1 cellular context compared by ENCODE assay signal in the genomic region with DNA sequence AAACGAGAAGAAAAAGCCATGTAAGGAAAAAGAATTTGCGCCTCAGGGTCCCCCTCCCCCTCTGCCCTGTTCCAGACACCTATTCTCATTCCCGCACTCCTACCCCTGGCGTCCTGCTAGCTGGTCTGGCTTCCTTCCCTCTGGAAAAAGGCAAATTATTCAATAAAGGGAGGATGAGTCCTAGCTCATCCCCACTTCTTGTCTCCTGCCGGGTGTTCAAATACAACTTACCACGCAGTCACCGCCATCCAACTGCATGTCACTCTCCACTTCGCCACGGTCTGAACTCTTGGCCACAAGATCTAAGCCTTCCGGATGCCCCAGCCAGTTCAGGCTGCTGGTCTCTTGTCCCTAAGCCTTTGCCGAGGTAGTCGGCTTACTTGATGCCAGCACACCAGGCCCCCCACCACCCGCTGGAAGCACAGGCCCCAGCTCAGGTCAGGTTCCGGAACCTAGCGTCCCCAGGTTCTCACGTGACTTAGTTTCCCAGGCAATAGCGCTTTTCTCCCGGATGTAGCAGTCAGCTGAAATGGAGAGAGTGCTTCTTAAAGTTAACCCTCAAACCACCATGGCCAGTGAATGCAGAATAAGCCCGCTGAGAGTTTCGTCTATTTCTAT.
A peak's percentile ranks its signal among the peaks of the same experiment; 100 is the strongest.
TF ChIP-seq lines count a peak whose summit lies in the region.

No MANE protein-coding gene starts in this region.

TF ChIP-seq in HEK293, 187 proteins besides CTCF, POLR2A, EP300 and RAD21 (continued from another document and continues in another):
- TF ChIP-seq, protein P1, sequence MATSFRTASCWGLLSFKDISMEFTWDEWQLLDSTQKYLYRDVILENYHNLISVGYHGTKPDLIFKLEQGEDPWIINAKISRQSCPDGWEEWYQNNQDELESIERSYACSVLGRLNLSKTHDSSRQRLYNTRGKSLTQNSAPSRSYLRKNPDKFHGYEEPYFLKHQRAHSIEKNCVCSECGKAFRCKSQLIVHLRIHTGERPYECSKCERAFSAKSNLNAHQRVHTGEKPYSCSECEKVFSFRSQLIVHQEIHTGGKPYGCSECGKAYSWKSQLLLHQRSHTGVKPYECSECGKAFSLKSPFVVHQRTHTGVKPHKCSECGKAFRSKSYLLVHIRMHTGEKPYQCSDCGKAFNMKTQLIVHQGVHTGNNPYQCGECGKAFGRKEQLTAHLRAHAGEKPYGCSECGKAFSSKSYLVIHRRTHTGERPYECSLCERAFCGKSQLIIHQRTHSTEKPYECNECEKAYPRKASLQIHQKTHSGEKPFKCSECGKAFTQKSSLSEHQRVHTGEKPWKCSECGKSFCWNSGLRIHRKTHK (tag by site-specific recombination; IDR thresholded peaks at IDR 0.05): no peak
- peak; percentile 57 for TF ChIP-seq ZNF660 (tag by site-specific recombination; IDR thresholded peaks at IDR 0.05)
- TF ChIP-seq ZNF423 (tag by site-specific recombination; IDR thresholded peaks at IDR 0.05): no peak
- no peak for TF ChIP-seq ZNF623 (tag by site-specific recombination; IDR thresholded peaks at IDR 0.05)
- no peak for TF ChIP-seq ZNF521 (tag by site-specific recombination; IDR thresholded peaks at IDR 0.05)
- TF ChIP-seq OVOL3 (tag by site-specific recombination; IDR thresholded peaks at IDR 0.05): no peak
- no peak for TF ChIP-seq ZNF391 (tag by site-specific recombination; IDR thresholded peaks at IDR 0.05; ENCODE audit: borderline replicate concordance, low read depth)
- peak; percentile 73 for TF ChIP-seq ZBTB20 (tag by site-specific recombination; IDR thresholded peaks at IDR 0.05)
- TF ChIP-seq SP2 (tag by site-specific recombination; IDR thresholded peaks at IDR 0.05): peak; percentile 26
- no peak for TF ChIP-seq ZNF571 (tag by site-specific recombination; IDR thresholded peaks at IDR 0.05)
- peak; percentile 64; the same call in 1 of the 2 replicates for TF ChIP-seq ZNF692 (tag by site-specific recombination; IDR thresholded peaks at IDR 0.05)
- TF ChIP-seq GLIS2 (tag by site-specific recombination; IDR thresholded peaks at IDR 0.05): no peak; the same call in 1 of the 2 replicates
- no peak for TF ChIP-seq ZNF514 (tag by site-specific recombination; IDR thresholded peaks at IDR 0.05)
- no peak for TF ChIP-seq ZNF610 (tag by site-specific recombination; IDR thresholded peaks at IDR 0.05; ENCODE audit: borderline replicate concordance)
- TF ChIP-seq ZNF488 (tag by site-specific recombination; IDR thresholded peaks at IDR 0.05): no peak
- TF ChIP-seq ZNF596 (tag by site-specific recombination; IDR thresholded peaks at IDR 0.05): no peak
- TF ChIP-seq ZNF664 (tag by site-specific recombination; IDR thresholded peaks at IDR 0.05): no peak
- peak; percentile 74; the same call in 1 of the 2 replicates for TF ChIP-seq ZBTB48 (tag by site-specific recombination; IDR thresholded peaks at IDR 0.05)
- TF ChIP-seq SP7 (tag by site-specific recombination; IDR thresholded peaks at IDR 0.05): peak; percentile 43; the same call in 1 of the 2 replicates
- peak; percentile 77 for TF ChIP-seq ZNF561 (tag by site-specific recombination; IDR thresholded peaks at IDR 0.05; ENCODE audit: borderline replicate concordance)
- TF ChIP-seq ZNF701 (tag by site-specific recombination; IDR thresholded peaks at IDR 0.05): no peak
- TF ChIP-seq PBX3 (CRISPR knock-in tag; IDR thresholded peaks at IDR 0.05): no peak
- TF ChIP-seq ZXDB (tag by site-specific recombination; IDR thresholded peaks at IDR 0.05): 0 out of 2 replicates have a peak, but pooled peaks have one; percentile 17
- TF ChIP-seq ZNF280C (tag by site-specific recombination; IDR thresholded peaks at IDR 0.05): no peak
- no peak for TF ChIP-seq ZNF473 (tag by site-specific recombination; IDR thresholded peaks at IDR 0.05)
- no peak for TF ChIP-seq GLIS1 (tag by site-specific recombination; IDR thresholded peaks at IDR 0.05)
- no peak for TF ChIP-seq ZNF157 (tag by site-specific recombination; IDR thresholded peaks at IDR 0.05)
- TF ChIP-seq TRIM28 (IDR thresholded peaks at IDR 0.05; ENCODE audit: borderline replicate concordance, low read length): peak; percentile 54; the same call in 1 of the 2 replicates
- TF ChIP-seq ZNF311 (tag by site-specific recombination; IDR thresholded peaks at IDR 0.05; ENCODE audit: borderline replicate concordance): no peak
- no peak for TF ChIP-seq ZNF354C (tag by site-specific recombination; IDR thresholded peaks at IDR 0.05; ENCODE audit: borderline replicate concordance, low read depth)
- no peak for TF ChIP-seq ZNF843 (tag by site-specific recombination; IDR thresholded peaks at IDR 0.05)
- no peak for TF ChIP-seq ZNF76 (tag by site-specific recombination; IDR thresholded peaks at IDR 0.05; ENCODE audit: borderline replicate concordance, low read depth)
- no peak for TF ChIP-seq GFI1B (tag by site-specific recombination; IDR thresholded peaks at IDR 0.05)
- no peak for TF ChIP-seq ZNF777 (tag by site-specific recombination; IDR thresholded peaks at IDR 0.05; ENCODE audit: borderline replicate concordance)
- peak; percentile 77 for TF ChIP-seq ZBTB11 (tag by site-specific recombination; conservative IDR thresholded peaks at IDR 0.05; ENCODE audit: low read depth)
- TF ChIP-seq ZNF747 (tag by site-specific recombination; IDR thresholded peaks at IDR 0.05): no peak
- TF ChIP-seq ZNF146 (tag by site-specific recombination; IDR thresholded peaks at IDR 0.05): no peak
- no peak for TF ChIP-seq ZBTB1 (tag by site-specific recombination; IDR thresholded peaks at IDR 0.05)
- TF ChIP-seq ZNF645 (tag by site-specific recombination; IDR thresholded peaks at IDR 0.05): no peak
- TF ChIP-seq TCF7L2 (IDR thresholded peaks at IDR 0.05; ENCODE audit: borderline replicate concordance, low read depth, low read length): no peak
- no peak for TF ChIP-seq ZNF266 (tag by site-specific recombination; IDR thresholded peaks at IDR 0.05; ENCODE audit: low read depth)
- no peak for TF ChIP-seq RBAK (tag by site-specific recombination; IDR thresholded peaks at IDR 0.05)
- TF ChIP-seq, protein P2, sequence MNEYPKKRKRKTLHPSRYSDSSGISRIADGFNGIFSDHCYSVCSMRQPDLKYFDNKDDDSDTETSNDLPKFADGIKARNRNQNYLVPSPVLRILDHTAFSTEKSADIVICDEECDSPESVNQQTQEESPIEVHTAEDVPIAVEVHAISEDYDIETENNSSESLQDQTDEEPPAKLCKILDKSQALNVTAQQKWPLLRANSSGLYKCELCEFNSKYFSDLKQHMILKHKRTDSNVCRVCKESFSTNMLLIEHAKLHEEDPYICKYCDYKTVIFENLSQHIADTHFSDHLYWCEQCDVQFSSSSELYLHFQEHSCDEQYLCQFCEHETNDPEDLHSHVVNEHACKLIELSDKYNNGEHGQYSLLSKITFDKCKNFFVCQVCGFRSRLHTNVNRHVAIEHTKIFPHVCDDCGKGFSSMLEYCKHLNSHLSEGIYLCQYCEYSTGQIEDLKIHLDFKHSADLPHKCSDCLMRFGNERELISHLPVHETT (tag by site-specific recombination; IDR thresholded peaks at IDR 0.05): no peak
- peak; percentile 39; the same call in 1 of the 2 replicates for TF ChIP-seq PRDM1 (tag by site-specific recombination; IDR thresholded peaks at IDR 0.05)
- peak; percentile 77; the same call in 1 of the 2 replicates for TF ChIP-seq ZFP69B (tag by site-specific recombination; IDR thresholded peaks at IDR 0.05)
- peak; percentile 62 for TF ChIP-seq ZNF366 (tag by site-specific recombination; conservative IDR thresholded peaks at IDR 0.05)
- TF ChIP-seq IKZF3 (tag by site-specific recombination; IDR thresholded peaks at IDR 0.05): no peak
- peak; percentile 73 for TF ChIP-seq ZIC2 (tag by site-specific recombination; IDR thresholded peaks at IDR 0.05)
- TF ChIP-seq ZSCAN30 (tag by site-specific recombination; IDR thresholded peaks at IDR 0.05): 0 out of 2 replicates have a peak, but pooled peaks have one; percentile 12
- peak; percentile 78 for TF ChIP-seq ZBTB17 (tag by site-specific recombination; IDR thresholded peaks at IDR 0.05)
